Comparison of ENCODE assay signal across 1 cellular context in the genomic region with DNA sequence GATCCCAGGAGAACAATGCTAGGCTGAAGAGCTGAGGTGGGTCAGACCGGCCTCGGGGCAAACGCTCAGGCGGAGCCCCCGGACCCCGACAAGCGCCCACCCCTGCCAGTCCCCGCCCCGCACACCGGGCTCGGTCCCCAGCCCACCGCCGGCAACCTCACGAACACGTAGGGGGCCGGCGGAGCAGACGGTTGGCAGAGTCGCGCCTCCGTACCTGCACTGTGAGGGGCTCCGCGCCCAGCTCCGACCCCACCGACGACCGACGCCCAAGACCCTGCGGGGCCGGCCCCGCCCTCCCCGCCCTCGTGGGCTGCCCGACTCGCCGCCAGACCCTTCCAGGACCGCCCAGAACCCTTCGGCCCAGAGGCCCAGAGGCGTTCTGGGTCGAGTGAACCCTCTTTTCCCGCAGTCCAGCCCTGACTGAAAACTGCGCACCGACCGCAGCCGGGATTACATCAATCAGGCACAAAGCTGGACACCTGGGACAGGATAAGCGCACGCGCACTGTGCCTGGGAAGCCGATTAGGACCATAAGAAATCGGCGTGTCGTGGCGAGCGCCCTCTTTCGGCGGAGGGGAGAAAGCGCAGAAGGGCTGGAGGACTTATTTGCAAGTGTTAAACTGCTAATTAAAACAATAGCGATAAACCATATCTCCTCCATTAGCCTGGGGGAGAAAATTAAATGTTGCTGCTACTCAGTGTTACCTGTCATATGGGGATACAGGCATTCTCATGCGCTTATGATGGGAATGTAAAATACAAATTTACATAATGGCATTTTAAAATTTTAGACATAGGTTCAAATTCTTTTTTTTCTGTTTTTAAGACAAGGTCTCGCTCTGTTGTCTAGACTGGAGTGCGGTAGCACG.
TF ChIP-seq lines count a peak whose summit lies in the region.

No MANE protein-coding gene starts in this region.

TF ChIP-seq in H1, 55 proteins besides CTCF, POLR2A, EP300 and RAD21:
- TF ChIP-seq GABPA (IDR thresholded peaks at IDR 0.05; ENCODE audit: borderline replicate concordance, insufficient read depth, low read length) (no peak), TAF1 (IDR thresholded peaks at IDR 0.05; ENCODE audit: low read depth, low read length) (peak; percentile 82; the same call in 1 of the 2 replicates), HDAC2 (IDR thresholded peaks at IDR 0.05; ENCODE audit: borderline replicate concordance in 1 of 2, low read depth in 2 of 2, low read length in 2 of 2) (no peak), CEBPB (IDR thresholded peaks at IDR 0.05; ENCODE audit: low read depth, low read length) (no peak), GTF2F1 (IDR thresholded peaks at IDR 0.05; ENCODE audit: borderline replicate concordance, low read depth, low read length) (no peak), FOSL1 (IDR thresholded peaks at IDR 0.05; ENCODE audit: insufficient read depth, low read depth, low read length) (no peak), TAF7 (optimal IDR thresholded peaks at IDR 0.05; ENCODE audit: borderline replicate concordance, low read depth, low read length) (peak; percentile 80), ASH2L (IDR thresholded peaks at IDR 0.05; ENCODE audit: low read length) (peak; percentile 31), KDM4A (IDR thresholded peaks at IDR 0.05; ENCODE audit: low read depth, low read length, severe bottlenecking) (peak; percentile 29), MAFK (IDR thresholded peaks at IDR 0.05; ENCODE audit: low read depth, low read length) (no peak), BACH1 (IDR thresholded peaks at IDR 0.05; ENCODE audit: low read length) (no peak), CHD2 (IDR thresholded peaks at IDR 0.05; ENCODE audit: low read length) (no peak), PHF8 (conservative IDR thresholded peaks at IDR 0.05; ENCODE audit: low read depth, low read length) (peak; percentile 89), CTBP2 (IDR thresholded peaks at IDR 0.05; ENCODE audit: borderline replicate concordance, insufficient read depth, insufficient read length, low read length) (no peak), SP1 (IDR thresholded peaks at IDR 0.05; ENCODE audit: low read depth, low read length) (peak; percentile 30), TBP (IDR thresholded peaks at IDR 0.05; ENCODE audit: low read depth, low read length) (peak; percentile 85), POLR2AphosphoS5 (IDR thresholded peaks at IDR 0.05; ENCODE audit: low read depth, low read length) (peak; percentile 73), SP4 (IDR thresholded peaks at IDR 0.05; ENCODE audit: low read length) (peak; percentile 100), KDM1A (IDR thresholded peaks at IDR 0.05; ENCODE audit: borderline replicate concordance, low read length) (no peak), NRF1 (IDR thresholded peaks at IDR 0.05; ENCODE audit: low read depth, low read length) (peak; percentile 57), YY1 (IDR thresholded peaks at IDR 0.05; ENCODE audit: low read depth, low read length) (no peak), BCL11A (IDR thresholded peaks at IDR 0.05; ENCODE audit: low read depth in 2 of 2, low read length in 2 of 2) (no peak), RBBP5 (IDR thresholded peaks at IDR 0.05; ENCODE audit: borderline replicate concordance, low read depth, low read length) (peak; percentile 47; the same call in 1 of the 2 replicates)
- TF ChIP-seq, protein P1, sequence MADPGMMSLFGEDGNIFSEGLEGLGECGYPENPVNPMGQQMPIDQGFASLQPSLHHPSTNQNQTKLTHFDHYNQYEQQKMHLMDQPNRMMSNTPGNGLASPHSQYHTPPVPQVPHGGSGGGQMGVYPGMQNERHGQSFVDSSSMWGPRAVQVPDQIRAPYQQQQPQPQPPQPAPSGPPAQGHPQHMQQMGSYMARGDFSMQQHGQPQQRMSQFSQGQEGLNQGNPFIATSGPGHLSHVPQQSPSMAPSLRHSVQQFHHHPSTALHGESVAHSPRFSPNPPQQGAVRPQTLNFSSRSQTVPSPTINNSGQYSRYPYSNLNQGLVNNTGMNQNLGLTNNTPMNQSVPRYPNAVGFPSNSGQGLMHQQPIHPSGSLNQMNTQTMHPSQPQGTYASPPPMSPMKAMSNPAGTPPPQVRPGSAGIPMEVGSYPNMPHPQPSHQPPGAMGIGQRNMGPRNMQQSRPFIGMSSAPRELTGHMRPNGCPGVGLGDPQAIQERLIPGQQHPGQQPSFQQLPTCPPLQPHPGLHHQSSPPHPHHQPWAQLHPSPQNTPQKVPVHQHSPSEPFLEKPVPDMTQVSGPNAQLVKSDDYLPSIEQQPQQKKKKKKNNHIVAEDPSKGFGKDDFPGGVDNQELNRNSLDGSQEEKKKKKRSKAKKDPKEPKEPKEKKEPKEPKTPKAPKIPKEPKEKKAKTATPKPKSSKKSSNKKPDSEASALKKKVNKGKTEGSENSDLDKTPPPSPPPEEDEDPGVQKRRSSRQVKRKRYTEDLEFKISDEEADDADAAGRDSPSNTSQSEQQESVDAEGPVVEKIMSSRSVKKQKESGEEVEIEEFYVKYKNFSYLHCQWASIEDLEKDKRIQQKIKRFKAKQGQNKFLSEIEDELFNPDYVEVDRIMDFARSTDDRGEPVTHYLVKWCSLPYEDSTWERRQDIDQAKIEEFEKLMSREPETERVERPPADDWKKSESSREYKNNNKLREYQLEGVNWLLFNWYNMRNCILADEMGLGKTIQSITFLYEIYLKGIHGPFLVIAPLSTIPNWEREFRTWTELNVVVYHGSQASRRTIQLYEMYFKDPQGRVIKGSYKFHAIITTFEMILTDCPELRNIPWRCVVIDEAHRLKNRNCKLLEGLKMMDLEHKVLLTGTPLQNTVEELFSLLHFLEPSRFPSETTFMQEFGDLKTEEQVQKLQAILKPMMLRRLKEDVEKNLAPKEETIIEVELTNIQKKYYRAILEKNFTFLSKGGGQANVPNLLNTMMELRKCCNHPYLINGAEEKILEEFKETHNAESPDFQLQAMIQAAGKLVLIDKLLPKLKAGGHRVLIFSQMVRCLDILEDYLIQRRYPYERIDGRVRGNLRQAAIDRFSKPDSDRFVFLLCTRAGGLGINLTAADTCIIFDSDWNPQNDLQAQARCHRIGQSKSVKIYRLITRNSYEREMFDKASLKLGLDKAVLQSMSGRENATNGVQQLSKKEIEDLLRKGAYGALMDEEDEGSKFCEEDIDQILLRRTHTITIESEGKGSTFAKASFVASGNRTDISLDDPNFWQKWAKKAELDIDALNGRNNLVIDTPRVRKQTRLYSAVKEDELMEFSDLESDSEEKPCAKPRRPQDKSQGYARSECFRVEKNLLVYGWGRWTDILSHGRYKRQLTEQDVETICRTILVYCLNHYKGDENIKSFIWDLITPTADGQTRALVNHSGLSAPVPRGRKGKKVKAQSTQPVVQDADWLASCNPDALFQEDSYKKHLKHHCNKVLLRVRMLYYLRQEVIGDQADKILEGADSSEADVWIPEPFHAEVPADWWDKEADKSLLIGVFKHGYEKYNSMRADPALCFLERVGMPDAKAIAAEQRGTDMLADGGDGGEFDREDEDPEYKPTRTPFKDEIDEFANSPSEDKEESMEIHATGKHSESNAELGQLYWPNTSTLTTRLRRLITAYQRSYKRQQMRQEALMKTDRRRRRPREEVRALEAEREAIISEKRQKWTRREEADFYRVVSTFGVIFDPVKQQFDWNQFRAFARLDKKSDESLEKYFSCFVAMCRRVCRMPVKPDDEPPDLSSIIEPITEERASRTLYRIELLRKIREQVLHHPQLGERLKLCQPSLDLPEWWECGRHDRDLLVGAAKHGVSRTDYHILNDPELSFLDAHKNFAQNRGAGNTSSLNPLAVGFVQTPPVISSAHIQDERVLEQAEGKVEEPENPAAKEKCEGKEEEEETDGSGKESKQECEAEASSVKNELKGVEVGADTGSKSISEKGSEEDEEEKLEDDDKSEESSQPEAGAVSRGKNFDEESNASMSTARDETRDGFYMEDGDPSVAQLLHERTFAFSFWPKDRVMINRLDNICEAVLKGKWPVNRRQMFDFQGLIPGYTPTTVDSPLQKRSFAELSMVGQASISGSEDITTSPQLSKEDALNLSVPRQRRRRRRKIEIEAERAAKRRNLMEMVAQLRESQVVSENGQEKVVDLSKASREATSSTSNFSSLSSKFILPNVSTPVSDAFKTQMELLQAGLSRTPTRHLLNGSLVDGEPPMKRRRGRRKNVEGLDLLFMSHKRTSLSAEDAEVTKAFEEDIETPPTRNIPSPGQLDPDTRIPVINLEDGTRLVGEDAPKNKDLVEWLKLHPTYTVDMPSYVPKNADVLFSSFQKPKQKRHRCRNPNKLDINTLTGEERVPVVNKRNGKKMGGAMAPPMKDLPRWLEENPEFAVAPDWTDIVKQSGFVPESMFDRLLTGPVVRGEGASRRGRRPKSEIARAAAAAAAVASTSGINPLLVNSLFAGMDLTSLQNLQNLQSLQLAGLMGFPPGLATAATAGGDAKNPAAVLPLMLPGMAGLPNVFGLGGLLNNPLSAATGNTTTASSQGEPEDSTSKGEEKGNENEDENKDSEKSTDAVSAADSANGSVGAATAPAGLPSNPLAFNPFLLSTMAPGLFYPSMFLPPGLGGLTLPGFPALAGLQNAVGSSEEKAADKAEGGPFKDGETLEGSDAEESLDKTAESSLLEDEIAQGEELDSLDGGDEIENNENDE (IDR thresholded peaks at IDR 0.05; ENCODE audit: insufficient replicate concordance, low read length) = peak; percentile 57
- TF ChIP-seq, protein P2, sequence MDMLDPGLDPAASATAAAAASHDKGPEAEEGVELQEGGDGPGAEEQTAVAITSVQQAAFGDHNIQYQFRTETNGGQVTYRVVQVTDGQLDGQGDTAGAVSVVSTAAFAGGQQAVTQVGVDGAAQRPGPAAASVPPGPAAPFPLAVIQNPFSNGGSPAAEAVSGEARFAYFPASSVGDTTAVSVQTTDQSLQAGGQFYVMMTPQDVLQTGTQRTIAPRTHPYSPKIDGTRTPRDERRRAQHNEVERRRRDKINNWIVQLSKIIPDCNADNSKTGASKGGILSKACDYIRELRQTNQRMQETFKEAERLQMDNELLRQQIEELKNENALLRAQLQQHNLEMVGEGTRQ (IDR thresholded peaks at IDR 0.05; ENCODE audit: low read length) = no peak
- TF ChIP-seq, protein P3, sequence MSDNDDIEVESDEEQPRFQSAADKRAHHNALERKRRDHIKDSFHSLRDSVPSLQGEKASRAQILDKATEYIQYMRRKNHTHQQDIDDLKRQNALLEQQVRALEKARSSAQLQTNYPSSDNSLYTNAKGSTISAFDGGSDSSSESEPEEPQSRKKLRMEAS (IDR thresholded peaks at IDR 0.05) = peak; percentile 52; the same call in 1 of the 2 replicates
- TF ChIP-seq, protein P4, sequence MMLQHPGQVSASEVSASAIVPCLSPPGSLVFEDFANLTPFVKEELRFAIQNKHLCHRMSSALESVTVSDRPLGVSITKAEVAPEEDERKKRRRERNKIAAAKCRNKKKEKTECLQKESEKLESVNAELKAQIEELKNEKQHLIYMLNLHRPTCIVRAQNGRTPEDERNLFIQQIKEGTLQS (IDR thresholded peaks at IDR 0.05; ENCODE audit: insufficient read depth, low read depth, low read length) = peak; percentile 30; the same call in 1 of the 2 replicates
